Comparison of ENCODE assay signal across 2 cellular contexts in genomic region chr6:43774776-43775583, GRCh38.
TF ChIP-seq lines count a peak whose summit lies in the region.

No MANE protein-coding gene starts in this region.

TF ChIP-seq in Ishikawa, 13 proteins besides CTCF, POLR2A, EP300 and RAD21 (continued from another document):
- no peak for TF ChIP-seq NFIC (IDR thresholded peaks at IDR 0.05)
- no peak for TF ChIP-seq USF1 (IDR thresholded peaks at IDR 0.05)
- TF ChIP-seq ZBTB7A (IDR thresholded peaks at IDR 0.05; ENCODE audit: low read depth): no peak
- TF ChIP-seq CREB1 (IDR thresholded peaks at IDR 0.05; ENCODE audit: low read depth): no peak
- TF ChIP-seq, protein P1, sequence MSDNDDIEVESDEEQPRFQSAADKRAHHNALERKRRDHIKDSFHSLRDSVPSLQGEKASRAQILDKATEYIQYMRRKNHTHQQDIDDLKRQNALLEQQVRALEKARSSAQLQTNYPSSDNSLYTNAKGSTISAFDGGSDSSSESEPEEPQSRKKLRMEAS (IDR thresholded peaks at IDR 0.05): no peak
- no peak for TF ChIP-seq EGR1 (IDR thresholded peaks at IDR 0.05)
- no peak for TF ChIP-seq CEBPB (IDR thresholded peaks at IDR 0.05)
- no peak for TF ChIP-seq YY1 (IDR thresholded peaks at IDR 0.05; ENCODE audit: low read depth)
- no peak for TF ChIP-seq TAF1 (IDR thresholded peaks at IDR 0.05; ENCODE audit: low read depth)

TF ChIP-seq in K562, 482 proteins besides CTCF, POLR2A, EP300 and RAD21 (continued from another document and continues in another):
- TF ChIP-seq ERF (CRISPR knock-in tag; IDR thresholded peaks at IDR 0.05): no peak
- peak; percentile 38; the same call in 1 of the 2 replicates for TF ChIP-seq CTBP1 (IDR thresholded peaks at IDR 0.05; ENCODE audit: borderline replicate concordance)
- TF ChIP-seq, protein P2, sequence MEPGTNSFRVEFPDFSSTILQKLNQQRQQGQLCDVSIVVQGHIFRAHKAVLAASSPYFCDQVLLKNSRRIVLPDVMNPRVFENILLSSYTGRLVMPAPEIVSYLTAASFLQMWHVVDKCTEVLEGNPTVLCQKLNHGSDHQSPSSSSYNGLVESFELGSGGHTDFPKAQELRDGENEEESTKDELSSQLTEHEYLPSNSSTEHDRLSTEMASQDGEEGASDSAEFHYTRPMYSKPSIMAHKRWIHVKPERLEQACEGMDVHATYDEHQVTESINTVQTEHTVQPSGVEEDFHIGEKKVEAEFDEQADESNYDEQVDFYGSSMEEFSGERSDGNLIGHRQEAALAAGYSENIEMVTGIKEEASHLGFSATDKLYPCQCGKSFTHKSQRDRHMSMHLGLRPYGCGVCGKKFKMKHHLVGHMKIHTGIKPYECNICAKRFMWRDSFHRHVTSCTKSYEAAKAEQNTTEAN (CRISPR knock-in tag; IDR thresholded peaks at IDR 0.05): peak; percentile 62; the same call in 1 of the 2 replicates
- peak; percentile 7 for TF ChIP-seq CHD1 (IDR thresholded peaks at IDR 0.05; ENCODE audit: low read length)
- no peak for TF ChIP-seq SNRNP70 (optimal IDR thresholded peaks at IDR 0.05; ENCODE audit: low read depth, low read length)
- peak in 1 of 2 experiments; percentile 68; a peak in 1 of 4 replicates for TF ChIP-seq KDM4B (IDR thresholded peaks at IDR 0.05; ENCODE audit: borderline replicate concordance in 2 of 2, low read depth in 1 of 2)
- TF ChIP-seq SRF (CRISPR knock-in tag; IDR thresholded peaks at IDR 0.05): no peak
- peak; percentile 66 to 92; a peak in 1 of 4 replicates for TF ChIP-seq SIN3A (IDR thresholded peaks at IDR 0.05; ENCODE audit: borderline replicate concordance in 2 of 2, control insufficient read depth in 1 of 2, low read depth in 2 of 2, low read length in 2 of 2)
- TF ChIP-seq, protein P3, sequence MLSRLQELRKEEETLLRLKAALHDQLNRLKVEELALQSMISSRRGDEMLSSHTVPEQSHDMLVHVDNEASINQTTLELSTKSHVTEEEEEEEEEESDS (CRISPR knock-in tag; IDR thresholded peaks at IDR 0.05): no peak
- no peak for TF ChIP-seq LEF1 (IDR thresholded peaks at IDR 0.05)
- TF ChIP-seq, protein P4, sequence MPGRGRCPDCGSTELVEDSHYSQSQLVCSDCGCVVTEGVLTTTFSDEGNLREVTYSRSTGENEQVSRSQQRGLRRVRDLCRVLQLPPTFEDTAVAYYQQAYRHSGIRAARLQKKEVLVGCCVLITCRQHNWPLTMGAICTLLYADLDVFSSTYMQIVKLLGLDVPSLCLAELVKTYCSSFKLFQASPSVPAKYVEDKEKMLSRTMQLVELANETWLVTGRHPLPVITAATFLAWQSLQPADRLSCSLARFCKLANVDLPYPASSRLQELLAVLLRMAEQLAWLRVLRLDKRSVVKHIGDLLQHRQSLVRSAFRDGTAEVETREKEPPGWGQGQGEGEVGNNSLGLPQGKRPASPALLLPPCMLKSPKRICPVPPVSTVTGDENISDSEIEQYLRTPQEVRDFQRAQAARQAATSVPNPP (IDR thresholded peaks at IDR 0.05; ENCODE audit: borderline replicate concordance, insufficient read depth, insufficient read length): no peak
- 0 out of 2 replicates have a peak, but pooled peaks have one; percentile 4 for TF ChIP-seq KLF16 (IDR thresholded peaks at IDR 0.05)
- TF ChIP-seq CC2D1A (IDR thresholded peaks at IDR 0.05): peak; percentile 49; the same call in 1 of the 2 replicates
- TF ChIP-seq SRSF9 (IDR thresholded peaks at IDR 0.05; ENCODE audit: borderline replicate concordance, low read depth, low read length): no peak
- TF ChIP-seq, protein P5, sequence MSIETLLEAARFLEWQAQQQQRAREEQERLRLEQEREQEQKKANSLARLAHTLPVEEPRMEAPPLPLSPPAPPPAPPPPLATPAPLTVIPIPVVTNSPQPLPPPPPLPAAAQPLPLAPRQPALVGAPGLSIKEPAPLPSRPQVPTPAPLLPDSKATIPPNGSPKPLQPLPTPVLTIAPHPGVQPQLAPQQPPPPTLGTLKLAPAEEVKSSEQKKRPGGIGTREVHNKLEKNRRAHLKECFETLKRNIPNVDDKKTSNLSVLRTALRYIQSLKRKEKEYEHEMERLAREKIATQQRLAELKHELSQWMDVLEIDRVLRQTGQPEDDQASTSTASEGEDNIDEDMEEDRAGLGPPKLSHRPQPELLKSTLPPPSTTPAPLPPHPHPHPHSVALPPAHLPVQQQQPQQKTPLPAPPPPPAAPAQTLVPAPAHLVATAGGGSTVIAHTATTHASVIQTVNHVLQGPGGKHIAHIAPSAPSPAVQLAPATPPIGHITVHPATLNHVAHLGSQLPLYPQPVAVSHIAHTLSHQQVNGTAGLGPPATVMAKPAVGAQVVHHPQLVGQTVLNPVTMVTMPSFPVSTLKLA (conservative IDR thresholded peaks at IDR 0.05): peak in 1 of 2 experiments; percentile 67; a peak in 2 of 4 replicates
- TF ChIP-seq ARID4B (CRISPR knock-in tag; IDR thresholded peaks at IDR 0.05): peak; percentile 79; the same call in 1 of the 2 replicates
- TF ChIP-seq ZNF586 (CRISPR knock-in tag; conservative IDR thresholded peaks at IDR 0.05): no peak
- TF ChIP-seq, protein P6, sequence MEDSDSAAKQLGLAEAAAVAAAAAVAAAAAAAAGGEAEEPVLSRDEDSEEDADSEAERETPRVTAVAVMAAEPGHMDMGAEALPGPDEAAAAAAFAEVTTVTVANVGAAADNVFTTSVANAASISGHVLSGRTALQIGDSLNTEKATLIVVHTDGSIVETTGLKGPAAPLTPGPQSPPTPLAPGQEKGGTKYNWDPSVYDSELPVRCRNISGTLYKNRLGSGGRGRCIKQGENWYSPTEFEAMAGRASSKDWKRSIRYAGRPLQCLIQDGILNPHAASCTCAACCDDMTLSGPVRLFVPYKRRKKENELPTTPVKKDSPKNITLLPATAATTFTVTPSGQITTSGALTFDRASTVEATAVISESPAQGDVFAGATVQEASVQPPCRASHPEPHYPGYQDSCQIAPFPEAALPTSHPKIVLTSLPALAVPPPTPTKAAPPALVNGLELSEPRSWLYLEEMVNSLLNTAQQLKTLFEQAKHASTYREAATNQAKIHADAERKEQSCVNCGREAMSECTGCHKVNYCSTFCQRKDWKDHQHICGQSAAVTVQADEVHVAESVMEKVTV (CRISPR knock-in tag; IDR thresholded peaks at IDR 0.05): peak; percentile 50; the same call in 1 of the 2 replicates
- peak in 1 of 2 experiments; percentile 63; a peak in 1 of 4 replicates for TF ChIP-seq HDAC1 (IDR thresholded peaks at IDR 0.05)
- peak; percentile 82 for TF ChIP-seq MAZ (CRISPR knock-in tag; conservative IDR thresholded peaks at IDR 0.05 in 1 of 2, IDR thresholded peaks at IDR 0.05 in 1 of 2)
- peak; percentile 30; the same call in 1 of the 2 replicates for TF ChIP-seq POLR2AphosphoS5 (IDR thresholded peaks at IDR 0.05; ENCODE audit: control insufficient read depth, insufficient read depth, low read depth, low read length)
- TF ChIP-seq ZNF253 (CRISPR knock-in tag; conservative IDR thresholded peaks at IDR 0.05): no peak
- peak; percentile 31 for TF ChIP-seq TBP (optimal IDR thresholded peaks at IDR 0.05; ENCODE audit: low read depth, low read length)
- no peak for TF ChIP-seq CEBPB (tag; IDR thresholded peaks at IDR 0.05)
- TF ChIP-seq SP1 (CRISPR knock-in tag; IDR thresholded peaks at IDR 0.05): peak; percentile 94
- TF ChIP-seq SMAD4 (CRISPR knock-in tag; conservative IDR thresholded peaks at IDR 0.05): 0 out of 2 replicates have a peak, but pooled peaks have one; percentile 49
- TF ChIP-seq HDGF (IDR thresholded peaks at IDR 0.05): peak; percentile 12; the same call in 1 of the 2 replicates
- peak; percentile 40; the same call in 1 of the 2 replicates for TF ChIP-seq JUND (IDR thresholded peaks at IDR 0.05; ENCODE audit: borderline replicate concordance, low read depth, low read length)
- peak; percentile 22; the same call in 1 of the 3 replicates for TF ChIP-seq JUND (tag; IDR thresholded peaks at IDR 0.05; ENCODE audit: borderline replicate concordance, low read depth, low read length)
- TF ChIP-seq MTA1 (IDR thresholded peaks at IDR 0.05; ENCODE audit: borderline replicate concordance): no peak
- 0 out of 2 replicates have a peak, but pooled peaks have one; percentile 27 for TF ChIP-seq CREM (IDR thresholded peaks at IDR 0.05; ENCODE audit: low read depth)
- TF ChIP-seq ELF4 (CRISPR knock-in tag; IDR thresholded peaks at IDR 0.05): no peak
- TF ChIP-seq MEF2A (IDR thresholded peaks at IDR 0.05; ENCODE audit: control insufficient read depth, low read depth, low read length): no peak
- no peak for TF ChIP-seq TAF1 (IDR thresholded peaks at IDR 0.05; ENCODE audit: control insufficient read depth, extremely low read depth, insufficient read depth, low read length, severe bottlenecking)
- peak; percentile 99 for TF ChIP-seq KLF13 (tag; IDR thresholded peaks at IDR 0.05; ENCODE audit: borderline replicate concordance, low read depth)
- TF ChIP-seq MTA2 (IDR thresholded peaks at IDR 0.05; ENCODE audit: low read depth): no peak
- peak; percentile 68; the same call in 1 of the 2 replicates for TF ChIP-seq ZBTB7A (IDR thresholded peaks at IDR 0.05; ENCODE audit: borderline replicate concordance, control insufficient read depth, low read depth, low read length)
- TF ChIP-seq, protein P7, sequence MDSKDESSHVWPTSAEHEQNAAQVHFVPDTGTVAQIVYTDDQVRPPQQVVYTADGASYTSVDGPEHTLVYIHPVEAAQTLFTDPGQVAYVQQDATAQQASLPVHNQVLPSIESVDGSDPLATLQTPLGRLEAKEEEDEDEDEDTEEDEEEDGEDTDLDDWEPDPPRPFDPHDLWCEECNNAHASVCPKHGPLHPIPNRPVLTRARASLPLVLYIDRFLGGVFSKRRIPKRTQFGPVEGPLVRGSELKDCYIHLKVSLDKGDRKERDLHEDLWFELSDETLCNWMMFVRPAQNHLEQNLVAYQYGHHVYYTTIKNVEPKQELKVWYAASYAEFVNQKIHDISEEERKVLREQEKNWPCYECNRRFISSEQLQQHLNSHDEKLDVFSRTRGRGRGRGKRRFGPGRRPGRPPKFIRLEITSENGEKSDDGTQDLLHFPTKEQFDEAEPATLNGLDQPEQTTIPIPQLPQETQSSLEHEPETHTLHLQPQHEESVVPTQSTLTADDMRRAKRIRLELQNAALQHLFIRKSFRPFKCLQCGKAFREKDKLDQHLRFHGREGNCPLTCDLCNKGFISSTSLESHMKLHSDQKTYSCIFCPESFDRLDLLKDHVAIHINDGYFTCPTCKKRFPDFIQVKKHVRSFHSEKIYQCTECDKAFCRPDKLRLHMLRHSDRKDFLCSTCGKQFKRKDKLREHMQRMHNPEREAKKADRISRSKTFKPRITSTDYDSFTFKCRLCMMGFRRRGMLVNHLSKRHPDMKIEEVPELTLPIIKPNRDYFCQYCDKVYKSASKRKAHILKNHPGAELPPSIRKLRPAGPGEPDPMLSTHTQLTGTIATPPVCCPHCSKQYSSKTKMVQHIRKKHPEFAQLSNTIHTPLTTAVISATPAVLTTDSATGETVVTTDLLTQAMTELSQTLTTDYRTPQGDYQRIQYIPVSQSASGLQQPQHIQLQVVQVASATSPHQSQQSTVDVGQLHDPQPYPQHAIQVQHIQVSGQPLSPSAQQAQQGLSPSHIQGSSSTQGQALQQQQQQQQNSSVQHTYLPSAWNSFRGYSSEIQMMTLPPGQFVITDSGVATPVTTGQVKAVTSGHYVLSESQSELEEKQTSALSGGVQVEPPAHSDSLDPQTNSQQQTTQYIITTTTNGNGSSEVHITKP (IDR thresholded peaks at IDR 0.05; ENCODE audit: partially characterized antibody): peak; percentile 78
- TF ChIP-seq ZBTB34 (CRISPR knock-in tag; IDR thresholded peaks at IDR 0.05): no peak
- TF ChIP-seq ZNF717 (CRISPR knock-in tag; IDR thresholded peaks at IDR 0.05): no peak
- TF ChIP-seq TCF7 (IDR thresholded peaks at IDR 0.05; ENCODE audit: borderline replicate concordance): 0 out of 2 replicates have a peak, but pooled peaks have one; percentile 24
- 0 out of 2 replicates have a peak, but pooled peaks have one; percentile 20 for TF ChIP-seq OTX1 (CRISPR knock-in tag; IDR thresholded peaks at IDR 0.05)
- TF ChIP-seq ZNF124 (CRISPR knock-in tag; IDR thresholded peaks at IDR 0.05): no peak
- TF ChIP-seq NEUROD1 (IDR thresholded peaks at IDR 0.05; ENCODE audit: borderline replicate concordance, low read depth, low read length, partially characterized antibody): peak; percentile 45
- TF ChIP-seq FOXP1 (CRISPR knock-in tag; IDR thresholded peaks at IDR 0.05): peak; percentile 78; the same call in 1 of the 2 replicates
